Comparison of ENCODE assay signal across 10 cellular contexts in the genomic region with DNA sequence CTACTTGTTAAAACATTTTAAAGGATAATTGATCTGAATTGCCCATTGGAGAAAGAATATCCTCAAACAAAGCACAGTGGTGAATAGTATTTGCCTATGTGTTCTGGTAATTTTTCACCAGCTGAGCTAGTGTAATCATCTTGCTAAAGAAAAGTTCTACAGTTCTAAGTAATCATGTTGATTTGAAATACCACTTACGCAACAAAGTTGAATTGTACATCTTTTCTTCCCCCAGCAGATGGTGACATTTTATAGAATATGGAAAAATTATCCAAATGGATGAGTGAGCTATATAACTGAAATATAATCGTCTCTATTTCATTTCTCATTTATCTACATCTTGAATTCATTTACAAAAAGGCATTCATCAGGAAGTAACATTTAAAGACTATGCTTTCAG. TPM values are rescaled to one million over a fixed set of nuclear protein-coding genes. Genes with fewer than 3 reads are reported as not detected.
A peak's percentile ranks its signal among the peaks of the same experiment; 100 is the strongest.
DNase-seq lines count a peak whose midpoint lies in the region; ATAC-seq and TF ChIP-seq lines count a peak whose summit lies in the region.
"Had no signal": no experiment of that assay in that cellular context is flagged by ENCODE, and none has a peak within 500 bp of the region (broad histone marks: within the 10 kb centered on the region; RNA-seq: fewer than 3 reads in every experiment).

No MANE protein-coding gene starts in this region.

- H3K4me1 Mint-ChIP-seq in activated CD4-positive, alpha-beta T cell treated with anti-CD3 and anti-CD28 coated beads, Interleukin-2, amount 10 ng/mL, durations not matched to agents 7 days and 5 days, result no peaks in the 10 kb centered on the region
- H3K4me1 Mint-ChIP-seq: nephron progenitor cell had no signal

- POLR2A ChIA-PET in activated CD4-positive, alpha-beta T cell treated with anti-CD3 and anti-CD28 coated beads, Interleukin-2, amount 10 ng/mL, durations not matched to agents 7 days and 5 days (lab: Charles Lee), result no interaction called here

- H2BK15ac ChIP-seq in mesenchymal stem cell (ENCODE audit: low read depth, poor library complexity, severe bottlenecking), result no peak overlapping the region

- H2BK12ac ChIP-seq in mesenchymal stem cell (ENCODE audit: low read length in 2 of 2), result no peak overlapping the region

- H3K27me3 ChIP-seq in mesenchymal stem cell (ENCODE audit: control insufficient read depth in 1 of 2, insufficient read depth in 1 of 2, low read length in 2 of 2) (no peaks in the 10 kb centered on the region), WERI-Rb-1 (ENCODE audit: insufficient read depth, low read depth, severe bottlenecking) (no peaks in the 10 kb centered on the region)

- no peaks in the 10 kb centered on the region for H3K9me3 ChIP-seq in mesenchymal stem cell (ENCODE audit: control insufficient read depth, low read length)
- H3K9me3 ChIP-seq in WERI-Rb-1 (ENCODE audit: severe bottlenecking), result no peaks in the 10 kb centered on the region

- in situ Hi-C loops in astrocyte of the spinal cord (cut with HindIII; ENCODE audit: low sequenced_read_pairs), result no loop called here

- CTCF ChIA-PET in activated CD4-positive, alpha-beta T cell treated with anti-CD3 and anti-CD28 coated beads, Interleukin-2, amount 10 ng/mL, durations not matched to agents 7 days and 5 days (lab: Charles Lee), result no interaction called here

- H3K4me1 ChIP-seq in mesenchymal stem cell (ENCODE audit: control insufficient read depth, insufficient read depth, low read depth, low read length), result no peaks in the 10 kb centered on the region

- no peak overlapping the region for H3K14ac ChIP-seq in mesenchymal stem cell (ENCODE audit: low read length in 2 of 2)

- H3K27me3 Mint-ChIP-seq in activated CD4-positive, alpha-beta T cell treated with anti-CD3 and anti-CD28 coated beads, Interleukin-2, amount 10 ng/mL, durations not matched to agents 7 days and 5 days, result no peaks in the 10 kb centered on the region

- H3K27ac ChIP-seq in mesenchymal stem cell (ENCODE audit: low read length, poor library complexity, severe bottlenecking) (no peak overlapping the region), WERI-Rb-1 (no peak overlapping the region)

- no peak overlapping the region for H2AFZ ChIP-seq in mesenchymal stem cell (ENCODE audit: low read depth, low read length)

- no peak overlapping the region for H3K18ac ChIP-seq in mesenchymal stem cell (ENCODE audit: low read depth in 1 of 2, low read length in 2 of 2)

- no peak overlapping the region for H3K9ac ChIP-seq in mesenchymal stem cell (ENCODE audit: low read length)

- H3K4ac ChIP-seq in mesenchymal stem cell (ENCODE audit: low read depth in 1 of 2, low read length in 2 of 2), result no peak overlapping the region

- H3K27ac Mint-ChIP-seq in activated CD4-positive, alpha-beta T cell treated with anti-CD3 and anti-CD28 coated beads, Interleukin-2, amount 10 ng/mL, durations not matched to agents 7 days and 5 days, result no peak overlapping the region
- H3K27ac Mint-ChIP-seq: nephron progenitor cell had no signal

- no peak overlapping the region for H2AK5ac ChIP-seq in mesenchymal stem cell (ENCODE audit: low read length, severe bottlenecking)

- no CpG with 5 or more reads among the region's 2 CpGs for WGBS in mesenchymal stem cell

- H4K8ac ChIP-seq in mesenchymal stem cell (ENCODE audit: low read length), result no peak overlapping the region

- ATAC-seq in GM19324 (IDR thresholded peaks at IDR 0.05; ENCODE audit: low FRiP score, unreplicated experiment), result no peak
- ATAC-seq: Panc1 had no signal

- no peak overlapping the region for H3K4me3 Mint-ChIP-seq in activated CD4-positive, alpha-beta T cell treated with anti-CD3 and anti-CD28 coated beads, Interleukin-2, amount 10 ng/mL, durations not matched to agents 7 days and 5 days
- H3K4me3 Mint-ChIP-seq: nephron progenitor cell had no signal

- no peaks in the 10 kb centered on the region for H3K36me3 Mint-ChIP-seq in activated CD4-positive, alpha-beta T cell treated with anti-CD3 and anti-CD28 coated beads, Interleukin-2, amount 10 ng/mL, durations not matched to agents 7 days and 5 days (ENCODE audit: low read depth)

- no peak for TF ChIP-seq CTCF in astrocyte of the spinal cord (IDR thresholded peaks at IDR 0.05; ENCODE audit: low read depth, low read length)
- no peak for TF ChIP-seq CTCF in WERI-Rb-1 (IDR thresholded peaks at IDR 0.05; ENCODE audit: low read depth, low read length)

- H2BK5ac ChIP-seq in mesenchymal stem cell (ENCODE audit: low read depth, low read length, poor library complexity, severe bottlenecking), result no peak overlapping the region

- DNase-seq in EH (ENCODE audit: low read depth), result peak; percentile 43
- DNase-seq in Kasumi-1 (lab: John Stamatoyannopoulos, UW), result peak; percentile 24 to 45
- DNase-seq in astrocyte of the spinal cord (ENCODE audit: low read depth, low spot score), result peak; percentile 31
- DNase-seq in mesenchymal stem cell, result peak; percentile 36
- no peak for DNase-seq in WERI-Rb-1
- DNase-seq in activated CD4-positive, alpha-beta T cell treated with anti-CD3 and anti-CD28 coated beads, Interleukin-2, amount 10 ng/mL, durations not matched to agents 7 days and 5 days, result no peak
- no peak for DNase-seq in 8988T
- DNase-seq: nephron progenitor cell had no signal

- H3K23ac ChIP-seq in mesenchymal stem cell (ENCODE audit: low read length in 2 of 2), result no peak overlapping the region

- H3K4me3 ChIP-seq in astrocyte of the spinal cord (ENCODE audit: low read depth, low read length) (no peak overlapping the region), mesenchymal stem cell (ENCODE audit: insufficient read depth in 1 of 2, low read depth in 1 of 2, low read length in 2 of 2) (no peak overlapping the region), WERI-Rb-1 (ENCODE audit: low read depth, low read length) (no peak overlapping the region)

- H2BK120ac ChIP-seq in mesenchymal stem cell (ENCODE audit: low read depth, low read length), result no peak overlapping the region

- H4K91ac ChIP-seq in mesenchymal stem cell (ENCODE audit: low read length), result no peak overlapping the region

- H3K4me2 ChIP-seq in mesenchymal stem cell (ENCODE audit: low read length, poor library complexity, severe bottlenecking), result no peak overlapping the region

- no peaks in the 10 kb centered on the region for H3K79me1 ChIP-seq in mesenchymal stem cell (replicated peaks; ENCODE audit: low read length, poor library complexity, severe bottlenecking)

- H3K36me3 ChIP-seq in mesenchymal stem cell (ENCODE audit: control insufficient read depth in 1 of 2, insufficient read depth in 2 of 2, low read depth in 1 of 2, low read length in 2 of 2), result no peaks in the 10 kb centered on the region
- H3K36me3 ChIP-seq in WERI-Rb-1, result no peaks in the 10 kb centered on the region

- no peaks in the 10 kb centered on the region for H3K9me3 Mint-ChIP-seq in activated CD4-positive, alpha-beta T cell treated with anti-CD3 and anti-CD28 coated beads, Interleukin-2, amount 10 ng/mL, durations not matched to agents 7 days and 5 days

RNA-seq across cellular contexts. Expression of a gene that starts 9.7 kb away (rescaled TPM):
- 1.7 TPM for polyA plus RNA-seq in mesenchymal stem cell (2013, experiment 1 of 2)
- 1.9 TPM for polyA plus RNA-seq in mesenchymal stem cell (2013, experiment 2 of 2)
- total RNA-seq in activated CD4-positive, alpha-beta T cell treated with anti-CD3 and anti-CD28 coated beads, Interleukin-2, amount 10 ng/mL, durations not matched to agents 7 days and 5 days, result 1 to 10 TPM; 5.3 to 5.4 TPM

RNA-seq across cellular contexts. Expression of a gene that starts 18.6 kb away (rescaled TPM):
- polyA plus RNA-seq in mesenchymal stem cell (2013, experiment 1 of 2), result 3.1 TPM
- polyA plus RNA-seq in mesenchymal stem cell (2013, experiment 2 of 2), result 3.4 TPM
- total RNA-seq in activated CD4-positive, alpha-beta T cell treated with anti-CD3 and anti-CD28 coated beads, Interleukin-2, amount 10 ng/mL, durations not matched to agents 7 days and 5 days, result 1 to 10 TPM; 8.4 to 9.9 TPM

Comparison
In these comparisons a context has a peak if more than half of its experiments do, and no peak if none do; other contexts are left out.
1. DNase-seq: peak in EH (single experiment), Kasumi-1 (2 of 2), astrocyte of the spinal cord (single experiment) and mesenchymal stem cell (single experiment); none in WERI-Rb-1 (single experiment), activated CD4-positive, alpha-beta T cell treated with anti-CD3 and anti-CD28 coated beads, Interleukin-2, amount 10 ng/mL, durations not matched to agents 7 days and 5 days (single experiment) and 8988T (single experiment).